ENCODE assay signal across 27 cellular contexts in genomic region chr1:50278961-50279360, GRCh38.
"Had no signal": no experiment of that assay in that cellular context is flagged by ENCODE, and none has a peak within 500 bp of the region (broad histone marks: within the 10 kb centered on the region; RNA-seq: fewer than 3 reads in every experiment).

No MANE protein-coding gene starts in this region.

- H3K4me3 ChIP-seq: neural progenitor cell, ovary, psoas muscle, right lobe of liver, sigmoid colon, stomach, thoracic aorta, thyroid gland, tibial nerve, upper lobe of left lung, vagina had no signal

- H3K27ac Mint-ChIP-seq: natural killer cell treated with Interleukin-12 subunit alpha and Interleukin-12 subunit beta and Interleukin-15 and Interleukin-18, amount 100 ng/mL, for 72 hours; nephron progenitor cell; neural progenitor cell; progenitor cell of endocrine pancreas; stimulated activated effector memory CD8-positive, alpha-beta T cell treated with anti-CD3 and anti-CD28 coated beads, Interleukin-12 subunit alpha, Interleukin-12 subunit beta, amount 100 ng/mL, for 72 hours; stimulated activated naive B cell treated with anti-CD40 and anti-IgM and Interleukin-4, amounts not matched to agents 10 μg/mL and 1 μg/mL and 100 μg/mL, for 72 hours; stimulated activated naive CD8-positive, alpha-beta T cell treated with anti-CD3 and anti-CD28 coated beads, Interleukin-15, Interleukin-2, amounts not matched to agents 100 ng/mL and 50 ng/mL, for 24 hours had no signal

- H3K36me3 Mint-ChIP-seq: natural killer cell treated with Interleukin-12 subunit alpha and Interleukin-12 subunit beta and Interleukin-15 and Interleukin-18, amount 100 ng/mL, for 72 hours; neural progenitor cell; stimulated activated effector memory CD8-positive, alpha-beta T cell treated with anti-CD3 and anti-CD28 coated beads, Interleukin-12 subunit alpha, Interleukin-12 subunit beta, amount 100 ng/mL, for 72 hours; stimulated activated naive B cell treated with anti-CD40 and anti-IgM and Interleukin-4, amounts not matched to agents 10 μg/mL and 1 μg/mL and 100 μg/mL, for 72 hours had no signal

- H3K4me2 ChIP-seq: neural progenitor cell had no signal

- H3K9ac ChIP-seq: neural progenitor cell, parathyroid adenoma had no signal

- H3K4me3 Mint-ChIP-seq: natural killer cell treated with Interleukin-12 subunit alpha and Interleukin-12 subunit beta and Interleukin-15 and Interleukin-18, amount 100 ng/mL, for 72 hours; nephron progenitor cell; neural progenitor cell; stimulated activated effector memory CD8-positive, alpha-beta T cell treated with anti-CD3 and anti-CD28 coated beads, Interleukin-12 subunit alpha, Interleukin-12 subunit beta, amount 100 ng/mL, for 72 hours; stimulated activated naive B cell treated with anti-CD40 and anti-IgM and Interleukin-4, amounts not matched to agents 10 μg/mL and 1 μg/mL and 100 μg/mL, for 72 hours; stimulated activated naive CD8-positive, alpha-beta T cell treated with anti-CD3 and anti-CD28 coated beads, Interleukin-15, Interleukin-2, amounts not matched to agents 100 ng/mL and 50 ng/mL, for 24 hours had no signal

- ATAC-seq: natural killer cell treated with Interleukin-12 subunit alpha and Interleukin-12 subunit beta and Interleukin-15 and Interleukin-18, amount 100 ng/mL, for 72 hours; psoas muscle; right cardiac atrium; right lobe of liver; stimulated activated effector memory CD8-positive, alpha-beta T cell treated with anti-CD3 and anti-CD28 coated beads, Interleukin-12 subunit alpha, Interleukin-12 subunit beta, amount 100 ng/mL, for 72 hours; stimulated activated naive B cell treated with anti-CD40 and anti-IgM and Interleukin-4, amounts not matched to agents 10 μg/mL and 1 μg/mL and 100 μg/mL, for 72 hours had no signal

- H2AFZ ChIP-seq: neural progenitor cell, parathyroid adenoma had no signal

- H3K4me1 Mint-ChIP-seq: stimulated activated effector memory CD8-positive, alpha-beta T cell treated with anti-CD3 and anti-CD28 coated beads, Interleukin-12 subunit alpha, Interleukin-12 subunit beta, amount 100 ng/mL, for 72 hours; stimulated activated naive B cell treated with anti-CD40 and anti-IgM and Interleukin-4, amounts not matched to agents 10 μg/mL and 1 μg/mL and 100 μg/mL, for 72 hours had no signal

- H3K9me3 ChIP-seq: ovary, psoas muscle, right lobe of liver, sigmoid colon, thoracic aorta, thyroid gland, tibial nerve, upper lobe of left lung, vagina had no signal

- H3K4me1 ChIP-seq: neural progenitor cell, parathyroid adenoma, psoas muscle, right lobe of liver, sigmoid colon, stomach, tibial nerve, upper lobe of left lung, vagina had no signal

- H3K36me3 ChIP-seq: neural progenitor cell, ovary, right lobe of liver, sigmoid colon, stomach, thoracic aorta, thyroid gland, tibial nerve, upper lobe of left lung, vagina had no signal

- H3K9me3 Mint-ChIP-seq: natural killer cell treated with Interleukin-12 subunit alpha and Interleukin-12 subunit beta and Interleukin-15 and Interleukin-18, amount 100 ng/mL, for 72 hours; neural progenitor cell; stimulated activated effector memory CD8-positive, alpha-beta T cell treated with anti-CD3 and anti-CD28 coated beads, Interleukin-12 subunit alpha, Interleukin-12 subunit beta, amount 100 ng/mL, for 72 hours; stimulated activated naive CD8-positive, alpha-beta T cell treated with anti-CD3 and anti-CD28 coated beads, Interleukin-15, Interleukin-2, amounts not matched to agents 100 ng/mL and 50 ng/mL, for 24 hours had no signal

- H3K79me2 ChIP-seq: parathyroid adenoma had no signal

- H3K27ac ChIP-seq: neural progenitor cell, ovary, parathyroid adenoma, psoas muscle, right lobe of liver, sigmoid colon, stomach, thoracic aorta, thyroid gland, tibial nerve, upper lobe of left lung, vagina had no signal

- DNase-seq: occipital lobe; ovary; psoas muscle; right cardiac atrium; right lobe of liver; sigmoid colon; small intestine; stimulated activated CD4-positive, alpha-beta T cell treated with anti-CD3 and anti-CD28 coated beads, Interleukin-15, amount 100 ng/mL, for 24 hours; stimulated activated CD4-positive, alpha-beta T cell treated with anti-CD3 and anti-CD28 coated beads, Interleukin-2, amount 100 ng/mL, for 24 hours; stimulated activated CD4-positive, alpha-beta T cell treated with anti-CD3 and anti-CD28 coated beads, Interleukin-2, amount 100 ng/mL, for 48 hours; stimulated activated CD4-positive, alpha-beta T cell treated with anti-CD3 and anti-CD28 coated beads, Interleukin-4, amount 100 ng/mL, for 24 hours; stimulated activated naive B cell treated with anti-CD40 and anti-IgM and Interleukin-4, amounts not matched to agents 10 μg/mL and 1 μg/mL and 100 μg/mL, for 72 hours; stimulated activated naive CD4-positive, alpha-beta T cell treated with Interleukin-2 at 50 U/mL for 16 hours; stomach; thyroid gland; trophoblast cell; upper lobe of left lung had no signal

- H3K27me3 ChIP-seq: neural progenitor cell, ovary, right lobe of liver, thyroid gland, upper lobe of left lung, vagina had no signal
